In genomic region chr10:132571565-132572544, GRCh38 we compare ENCODE assay signal across 8 cellular contexts. TPM values are rescaled to one million over a fixed set of nuclear protein-coding genes. Genes with fewer than 3 reads are reported as not detected.
DNase-seq lines count a peak whose midpoint lies in the region; ATAC-seq and TF ChIP-seq lines count a peak whose summit lies in the region.

No MANE protein-coding gene starts in this region.

- peaks cover 7% of the 10 kb centered on the region for H3K36me3 Mint-ChIP-seq in Calu3 (ENCODE audit: insufficient read depth, unreplicated experiment)
- no peaks in the 10 kb centered on the region for H3K36me3 Mint-ChIP-seq in activated naive CD8-positive, alpha-beta T cell treated with anti-CD3 and anti-CD28 coated beads, Interleukin-2, amount 10 ng/mL, durations not matched to agents 7 days and 5 days

- no peak overlapping the region for H3K4me3 Mint-ChIP-seq in Calu3 (ENCODE audit: low read depth, unreplicated experiment)
- no peak overlapping the region for H3K4me3 Mint-ChIP-seq in activated naive CD8-positive, alpha-beta T cell treated with anti-CD3 and anti-CD28 coated beads, Interleukin-2, amount 10 ng/mL, durations not matched to agents 7 days and 5 days

- H3K9me3 Mint-ChIP-seq in Calu3 (ENCODE audit: low read depth, unreplicated experiment) = no peaks in the 10 kb centered on the region
- no peaks in the 10 kb centered on the region for H3K9me3 Mint-ChIP-seq in activated naive CD8-positive, alpha-beta T cell treated with anti-CD3 and anti-CD28 coated beads, Interleukin-2, amount 10 ng/mL, durations not matched to agents 7 days and 5 days

- ATAC-seq in GM19351 (IDR thresholded peaks at IDR 0.05; ENCODE audit: unreplicated experiment) (peak; percentile 70), HG03354 (IDR thresholded peaks at IDR 0.05; ENCODE audit: poor library complexity, severe bottlenecking, unreplicated experiment) (peak; percentile 77)
- peak; percentile 83 for ATAC-seq in activated naive CD8-positive, alpha-beta T cell treated with anti-CD3 and anti-CD28 coated beads, Interleukin-2, amount 10 ng/mL, durations not matched to agents 7 days and 5 days (ENCODE audit: low read depth)

- DNase-seq in Calu3 (peak; percentile 80), iPS DF 19.7 (ENCODE audit: low read depth, low spot score) (peak; percentile 82), ecto neural progenitor cell (ENCODE audit: low spot score) (no peak)
- DNase-seq in activated naive CD8-positive, alpha-beta T cell treated with anti-CD3 and anti-CD28 coated beads, Interleukin-2, amount 10 ng/mL, durations not matched to agents 7 days and 5 days = peak; percentile 69
- peak; percentile 24 to 66 for DNase-seq in stimulated activated CD4-positive, alpha-beta T cell treated with anti-CD3 and anti-CD28 coated beads, Interleukin-4, amount 100 ng/mL, for 48 hours (ENCODE audit: low read depth in 2 of 2)

- no peak for TF ChIP-seq CTCF in Calu3 (IDR thresholded peaks at IDR 0.05; ENCODE audit: unreplicated experiment)

- intact Hi-C loops in Calu3 (cut with micrococcal nuclease; ENCODE audit: unreplicated experiment) = loop anchor here (10.0 kb wide), 1 partner anchor 107 kb away; no protein-coding TSS in a partner anchor

- no TSS peak for BruUV-seq in Calu3 (replicated peaks; lab: Mats Ljungman, UMichigan)

- POLR2A ChIA-PET in activated naive CD8-positive, alpha-beta T cell treated with anti-CD3 and anti-CD28 coated beads, Interleukin-2, amount 10 ng/mL, durations not matched to agents 7 days and 5 days (lab: Charles Lee) = interaction anchor here (1.1 to 2.6 kb wide), 5 partner anchors 16 to 35 kb away, joined by 3 to 10 read pairs (median 5); no protein-coding TSS in a partner anchor

- H3K27ac Mint-ChIP-seq in Calu3 (ENCODE audit: unreplicated experiment) = no peak overlapping the region
- H3K27ac Mint-ChIP-seq in activated naive CD8-positive, alpha-beta T cell treated with anti-CD3 and anti-CD28 coated beads, Interleukin-2, amount 10 ng/mL, durations not matched to agents 7 days and 5 days = no peak overlapping the region

- H3K4me1 Mint-ChIP-seq in Calu3 (ENCODE audit: low read depth, unreplicated experiment) = peaks cover 18% of the 10 kb centered on the region
- peaks cover 19% of the 10 kb centered on the region for H3K4me1 Mint-ChIP-seq in activated naive CD8-positive, alpha-beta T cell treated with anti-CD3 and anti-CD28 coated beads, Interleukin-2, amount 10 ng/mL, durations not matched to agents 7 days and 5 days

- TF ChIP-seq POLR2A in Raji (IDR thresholded peaks at IDR 0.05; ENCODE audit: insufficient read depth, low read depth, low read length) = 0 out of 2 replicates have a peak, but pooled peaks have one; percentile 34

- no peaks in the 10 kb centered on the region for H3K27me3 Mint-ChIP-seq in Calu3 (ENCODE audit: unreplicated experiment)
- H3K27me3 Mint-ChIP-seq in activated naive CD8-positive, alpha-beta T cell treated with anti-CD3 and anti-CD28 coated beads, Interleukin-2, amount 10 ng/mL, durations not matched to agents 7 days and 5 days = no peaks in the 10 kb centered on the region

- CTCF ChIA-PET in Calu3 (lab: Charles Lee) = interaction anchor here (0.5 to 1.3 kb wide), 4 partner anchors 20 to 353 kb away, joined by 3 to 4 read pairs (median 4); no protein-coding TSS in a partner anchor

RNA-seq across cellular contexts. Expression of gene INPP5A, which starts 34.3 kb away (rescaled TPM):
- total RNA-seq in Calu3 (2022) = 16.5 and 16.6 TPM in 2 replicates
- total RNA-seq in activated naive CD8-positive, alpha-beta T cell treated with anti-CD3 and anti-CD28 coated beads, Interleukin-2, amount 10 ng/mL, durations not matched to agents 7 days and 5 days = 10 to 100 TPM; 14.1 to 15.7 TPM
